1 cellular context compared by ENCODE assay signal in genomic region chr9:121294866-121295661, GRCh38.
A peak's percentile ranks its signal among the peaks of the same experiment; 100 is the strongest.
TF ChIP-seq lines count a peak whose summit lies in the region.

No MANE protein-coding gene starts in this region.

TF ChIP-seq in HepG2, 621 proteins besides CTCF, POLR2A, EP300 and RAD21 (continued from another document):
- TF ChIP-seq ZNF563 (CRISPR knock-in tag; IDR thresholded peaks at IDR 0.05) (0 out of 2 replicates have a peak, but pooled peaks have one; percentile 56), LBX2 (CRISPR knock-in tag; IDR thresholded peaks at IDR 0.05; ENCODE audit: borderline replicate concordance) (no peak), ZNF205 (CRISPR knock-in tag; IDR thresholded peaks at IDR 0.05) (peak; percentile 65; the same call in 1 of the 2 replicates), PREB (CRISPR knock-in tag; IDR thresholded peaks at IDR 0.05) (no peak), ZNF644 (CRISPR knock-in tag; IDR thresholded peaks at IDR 0.05; ENCODE audit: low read depth) (peak; percentile 41; the same call in 1 of the 2 replicates), CAMTA2 (CRISPR knock-in tag; IDR thresholded peaks at IDR 0.05; ENCODE audit: borderline replicate concordance) (no peak), SRY (CRISPR knock-in tag; IDR thresholded peaks at IDR 0.05) (no peak), CEBPG (CRISPR knock-in tag; IDR thresholded peaks at IDR 0.05) (peak; percentile 70), ZMYM3 (CRISPR knock-in tag; IDR thresholded peaks at IDR 0.05) (peak; percentile 99), SOX6 (IDR thresholded peaks at IDR 0.05) (no peak), SOX6 (CRISPR knock-in tag; IDR thresholded peaks at IDR 0.05) (peak; percentile 91), ZFY (CRISPR knock-in tag; IDR thresholded peaks at IDR 0.05) (peak; percentile 44), CCAR2 (optimal IDR thresholded peaks at IDR 0.05; ENCODE audit: low read depth, low read length) (peak; percentile 15), ZNF121 (CRISPR knock-in tag; IDR thresholded peaks at IDR 0.05) (peak; percentile 94), ZFP1 (CRISPR knock-in tag; IDR thresholded peaks at IDR 0.05) (0 out of 2 replicates have a peak, but pooled peaks have one; percentile 47), ZNF350 (CRISPR knock-in tag; IDR thresholded peaks at IDR 0.05; ENCODE audit: borderline replicate concordance, low read depth) (0 out of 2 replicates have a peak, but pooled peaks have one; percentile 38), ZNF609 (CRISPR knock-in tag; IDR thresholded peaks at IDR 0.05; ENCODE audit: borderline replicate concordance) (peak; percentile 43; the same call in 1 of the 2 replicates), ARID4A (CRISPR knock-in tag; IDR thresholded peaks at IDR 0.05; ENCODE audit: borderline replicate concordance) (0 out of 2 replicates have a peak, but pooled peaks have one; percentile 4), ARHGAP35 (CRISPR knock-in tag; IDR thresholded peaks at IDR 0.05; ENCODE audit: borderline replicate concordance) (no peak), PRDM15 (CRISPR knock-in tag; IDR thresholded peaks at IDR 0.05) (peak; percentile 59; the same call in 1 of the 2 replicates), RXRB (CRISPR knock-in tag; IDR thresholded peaks at IDR 0.05; ENCODE audit: borderline replicate concordance) (peak; percentile 81)
- TF ChIP-seq, protein P1, sequence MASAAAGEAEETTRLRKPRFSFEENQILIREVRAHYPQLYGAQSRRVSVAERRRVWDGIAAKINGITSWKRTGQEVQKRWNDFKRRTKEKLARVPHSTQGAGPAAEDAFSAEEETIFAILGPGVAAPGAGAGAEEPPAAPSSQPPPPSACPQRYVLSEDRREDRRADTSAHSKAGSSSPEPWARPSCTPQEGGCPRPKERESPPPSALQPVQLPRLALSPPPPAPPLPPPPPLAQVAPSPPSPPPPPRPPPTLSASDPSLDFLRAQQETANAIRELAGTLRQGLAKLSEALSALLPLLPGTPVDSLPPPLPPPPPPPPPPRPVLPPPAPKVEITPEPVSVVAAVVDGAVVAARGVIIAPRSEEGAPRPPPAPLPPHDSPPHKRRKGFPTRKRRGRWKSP (CRISPR knock-in tag; IDR thresholded peaks at IDR 0.05), result peak; percentile 68; the same call in 1 of the 2 replicates
- TF ChIP-seq, protein P2, sequence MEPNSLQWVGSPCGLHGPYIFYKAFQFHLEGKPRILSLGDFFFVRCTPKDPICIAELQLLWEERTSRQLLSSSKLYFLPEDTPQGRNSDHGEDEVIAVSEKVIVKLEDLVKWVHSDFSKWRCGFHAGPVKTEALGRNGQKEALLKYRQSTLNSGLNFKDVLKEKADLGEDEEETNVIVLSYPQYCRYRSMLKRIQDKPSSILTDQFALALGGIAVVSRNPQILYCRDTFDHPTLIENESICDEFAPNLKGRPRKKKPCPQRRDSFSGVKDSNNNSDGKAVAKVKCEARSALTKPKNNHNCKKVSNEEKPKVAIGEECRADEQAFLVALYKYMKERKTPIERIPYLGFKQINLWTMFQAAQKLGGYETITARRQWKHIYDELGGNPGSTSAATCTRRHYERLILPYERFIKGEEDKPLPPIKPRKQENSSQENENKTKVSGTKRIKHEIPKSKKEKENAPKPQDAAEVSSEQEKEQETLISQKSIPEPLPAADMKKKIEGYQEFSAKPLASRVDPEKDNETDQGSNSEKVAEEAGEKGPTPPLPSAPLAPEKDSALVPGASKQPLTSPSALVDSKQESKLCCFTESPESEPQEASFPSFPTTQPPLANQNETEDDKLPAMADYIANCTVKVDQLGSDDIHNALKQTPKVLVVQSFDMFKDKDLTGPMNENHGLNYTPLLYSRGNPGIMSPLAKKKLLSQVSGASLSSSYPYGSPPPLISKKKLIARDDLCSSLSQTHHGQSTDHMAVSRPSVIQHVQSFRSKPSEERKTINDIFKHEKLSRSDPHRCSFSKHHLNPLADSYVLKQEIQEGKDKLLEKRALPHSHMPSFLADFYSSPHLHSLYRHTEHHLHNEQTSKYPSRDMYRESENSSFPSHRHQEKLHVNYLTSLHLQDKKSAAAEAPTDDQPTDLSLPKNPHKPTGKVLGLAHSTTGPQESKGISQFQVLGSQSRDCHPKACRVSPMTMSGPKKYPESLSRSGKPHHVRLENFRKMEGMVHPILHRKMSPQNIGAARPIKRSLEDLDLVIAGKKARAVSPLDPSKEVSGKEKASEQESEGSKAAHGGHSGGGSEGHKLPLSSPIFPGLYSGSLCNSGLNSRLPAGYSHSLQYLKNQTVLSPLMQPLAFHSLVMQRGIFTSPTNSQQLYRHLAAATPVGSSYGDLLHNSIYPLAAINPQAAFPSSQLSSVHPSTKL (CRISPR knock-in tag; IDR thresholded peaks at IDR 0.05), result peak; percentile 72
